ENCODE assay signal across 10 cellular contexts in genomic region chr1:155064813-155065436, GRCh38. TPM values are rescaled to one million over a fixed set of nuclear protein-coding genes. Genes with fewer than 3 reads are reported as not detected.
DNase-seq lines count a peak whose midpoint lies in the region; ATAC-seq and TF ChIP-seq lines count a peak whose summit lies in the region.
"Had no signal": no experiment of that assay in that cellular context is flagged by ENCODE, and none has a peak within 500 bp of the region (broad histone marks: within the 10 kb centered on the region; RNA-seq: fewer than 3 reads in every experiment).

No MANE protein-coding gene starts in this region.

- peaks cover 6% of the 10 kb centered on the region for H3K79me1 ChIP-seq in mesendoderm (ENCODE audit: low read length)

- no peaks in the 10 kb centered on the region for H3K79me2 ChIP-seq in mesendoderm (ENCODE audit: control insufficient read depth, insufficient read depth, low read length)

- CTCF ChIA-PET in AG04450 (lab: Charles Lee): interaction anchor here (1.0 to 2.8 kb wide), 3 partner anchors 14 to 108 kb away, joined by 3 to 22 read pairs (median 9); partner anchors contain the start of genes ADAM15 and KRTCAP2

- H3K4me3 ChIP-seq in AG04450 (ENCODE audit: low read depth, low read length) (peak overlapping the region; percentile 96), H7 (ENCODE audit: insufficient read depth, low read depth, low read length) (no peak overlapping the region; the same call in 1 of the 2 replicates), mesendoderm (ENCODE audit: low read length) (no peak overlapping the region), tibial artery (no peak overlapping the region)

- H3K9me3 ChIP-seq in AG04450 (ENCODE audit: control insufficient read depth, insufficient read depth, low read length): no peaks in the 10 kb centered on the region
- no peaks in the 10 kb centered on the region for H3K9me3 ChIP-seq in tibial artery

- no peak overlapping the region for H4K8ac ChIP-seq in mesendoderm (ENCODE audit: low read depth, low read length)

- no peak overlapping the region for H2BK120ac ChIP-seq in mesendoderm (ENCODE audit: low read depth, low read length)

- H2BK15ac ChIP-seq in mesendoderm (replicated peaks; ENCODE audit: low read depth): no peak overlapping the region

- peak overlapping the region; percentile 82 for H3K4me3 Mint-ChIP-seq in activated T-helper 17 cell treated with anti-CD3 and anti-CD28 coated beads, Interleukin-2, amount 50 U/mL, for 72 hours

- no peaks in the 10 kb centered on the region for H3K9me3 Mint-ChIP-seq in activated T-helper 17 cell treated with anti-CD3 and anti-CD28 coated beads, Interleukin-2, amount 50 U/mL, for 72 hours

- H3K27me3 ChIP-seq in AG04450 (ENCODE audit: control insufficient read depth, insufficient read depth, low read length): no peaks in the 10 kb centered on the region
- H3K27me3 ChIP-seq in H7 (ENCODE audit: control insufficient read depth, insufficient read depth, low read length): peaks cover 9% of the 10 kb centered on the region
- H3K27me3 ChIP-seq in mesendoderm (ENCODE audit: insufficient read depth, low read length, poor library complexity): no peaks in the 10 kb centered on the region
- no peaks in the 10 kb centered on the region for H3K27me3 ChIP-seq in tibial artery

- H3K4me1 ChIP-seq in mesendoderm (ENCODE audit: control insufficient read depth, low read depth, low read length) (peaks cover 5% of the 10 kb centered on the region), tibial artery (peaks cover 0 to 39% (median 28%) of the 10 kb centered on the region in 4 donors)

- H3K27me3 Mint-ChIP-seq in activated T-helper 17 cell treated with anti-CD3 and anti-CD28 coated beads, Interleukin-2, amount 50 U/mL, for 72 hours: no peaks in the 10 kb centered on the region

- ATAC-seq in activated T-helper 17 cell treated with anti-CD3 and anti-CD28 coated beads, Interleukin-2, amount 50 U/mL, for 72 hours (replicated peaks): no peak
- ATAC-seq in HG03045 (IDR thresholded peaks at IDR 0.05; ENCODE audit: unreplicated experiment) (no peak), HG02798 (IDR thresholded peaks at IDR 0.05; ENCODE audit: poor library complexity, unreplicated experiment) (no peak)

- DNase-seq in AG04450 (ENCODE audit: low read depth, low spot score) (no peak), H7 (peak; percentile 49), mesendoderm (peak; percentile 78), NOMO-1 treated with dmso at 0.1 percent for 144 hours (lab: John Stamatoyannopoulos, UW; ENCODE audit: unreplicated experiment) (no peak), tibial artery (no peak)
- DNase-seq: activated effector memory CD4-positive, alpha-beta T cell treated with Interleukin-2 at 50 U/mL for 16 hours had no signal

- H3K4me1 Mint-ChIP-seq in activated T-helper 17 cell treated with anti-CD3 and anti-CD28 coated beads, Interleukin-2, amount 50 U/mL, for 72 hours: peaks cover 17% of the 10 kb centered on the region

- no peak overlapping the region for H3K9ac ChIP-seq in mesendoderm (ENCODE audit: low read length)

- H4K5ac ChIP-seq in mesendoderm (ENCODE audit: low read length): no peak overlapping the region

- H3K36me3 ChIP-seq in H7 (replicated peaks; ENCODE audit: control insufficient read depth, insufficient read depth, low read length): peaks cover 4% of the 10 kb centered on the region
- peaks cover 2% of the 10 kb centered on the region for H3K36me3 ChIP-seq in mesendoderm (ENCODE audit: control insufficient read depth, insufficient read depth, low read length)
- H3K36me3 ChIP-seq in tibial artery: peaks cover 0 to 39% (median 12%) of the 10 kb centered on the region in 3 donors

- TF ChIP-seq CTCF in AG04450 (IDR thresholded peaks at IDR 0.05; ENCODE audit: low read depth, low read length): no peak
- TF ChIP-seq CTCF in tibial artery (IDR thresholded peaks at IDR 0.05): no peak

- no peak overlapping the region for H2BK5ac ChIP-seq in mesendoderm (ENCODE audit: low read length)

- H3K27ac Mint-ChIP-seq in activated T-helper 17 cell treated with anti-CD3 and anti-CD28 coated beads, Interleukin-2, amount 50 U/mL, for 72 hours: peak overlapping the region; percentile 65

- WGBS in mesendoderm (ENCODE audit: extremely low coverage, insufficient coverage, low lambda C conversion rate): no CpG with 5 or more reads among the region's 5 CpGs

- peak overlapping the region; percentile 59 for H3K56ac ChIP-seq in mesendoderm (ENCODE audit: low read length)

- no peak overlapping the region for H3K4ac ChIP-seq in mesendoderm (ENCODE audit: low read depth, low read length)

- no peak overlapping the region for H2AK5ac ChIP-seq in mesendoderm (ENCODE audit: low read length)

- no peak overlapping the region for H3K27ac ChIP-seq in AG04450 (ENCODE audit: low read depth, low read length)
- no peak overlapping the region for H3K27ac ChIP-seq in mesendoderm (ENCODE audit: low read depth, low read length)
- H3K27ac ChIP-seq in tibial artery: no peak overlapping the region

- H3K23ac ChIP-seq in mesendoderm (ENCODE audit: low read length): no peak overlapping the region

- POLR2A ChIA-PET in AG04450 (lab: Yijun Ruan, JAX): interaction anchor here (0.7 kb wide), 1 partner anchor 92 kb away, joined by 4 read pairs; no protein-coding TSS in a partner anchor

- H3K36me3 Mint-ChIP-seq in activated T-helper 17 cell treated with anti-CD3 and anti-CD28 coated beads, Interleukin-2, amount 50 U/mL, for 72 hours (ENCODE audit: low read depth): peaks cover 25% of the 10 kb centered on the region

- H3K18ac ChIP-seq in mesendoderm (ENCODE audit: low read length): no peak overlapping the region

- no peak overlapping the region for H3K4me2 ChIP-seq in mesendoderm (ENCODE audit: low read length)

- intact Hi-C loops in tibial artery (cut with DNase I; ENCODE audit: low total_unique reads): loop anchor here (5.0 kb wide), 1 partner anchor 103 kb away; the partner anchor contains the start of gene PYGO2

RNA-seq across cellular contexts. Expression of gene EFNA4, which starts 1.4 kb away (rescaled TPM):
- 10.1 and 12.9 TPM in 2 replicates for polyA plus RNA-seq in AG04450 (2011; rRNA removed)
- 8.8 and 8.9 TPM in 2 replicates for polyA minus RNA-seq in AG04450 (2011; rRNA and poly(A)+ RNA removed)
- total RNA-seq in H7 (2014; rRNA removed; shearing (Covaris generic)): 59.5 and 59.6 TPM in 2 replicates
- 1 to 10 TPM; 4.6 to 7.0 TPM for total RNA-seq in activated T-helper 17 cell treated with anti-CD3 and anti-CD28 coated beads, Interleukin-2, amount 50 U/mL, for 72 hours
- polyA plus RNA-seq in mesendoderm (2013, experiment 1 of 2): 16.0 TPM
- polyA plus RNA-seq in mesendoderm (2013, experiment 2 of 2): 14.9 TPM

RNA-seq across cellular contexts. Expression of gene EFNA3, which starts 13.7 kb away (rescaled TPM):
- 0.51 and 0.56 TPM in 2 replicates for polyA plus RNA-seq in AG04450 (2011; rRNA removed)
- polyA minus RNA-seq in AG04450 (2011; rRNA and poly(A)+ RNA removed): 0.60 and 0.91 TPM in 2 replicates
- 17.5 and 24.9 TPM in 2 replicates for total RNA-seq in H7 (2014; rRNA removed; shearing (Covaris generic))
- total RNA-seq in activated T-helper 17 cell treated with anti-CD3 and anti-CD28 coated beads, Interleukin-2, amount 50 U/mL, for 72 hours: 10 to 100 TPM in 1 of 2 donors, 1 to 10 TPM in 1; 4.1 to 10.8 TPM
- 11.2 TPM for polyA plus RNA-seq in mesendoderm (2013, experiment 1 of 2)
- polyA plus RNA-seq in mesendoderm (2013, experiment 2 of 2): 10.3 TPM

RNA-seq across cellular contexts. Expression of gene ADAM15, which starts 13.8 kb away (rescaled TPM):
- 25.9 and 37.5 TPM in 2 replicates for polyA plus RNA-seq in AG04450 (2011; rRNA removed)
- polyA minus RNA-seq in AG04450 (2011; rRNA and poly(A)+ RNA removed): 60.1 and 73.7 TPM in 2 replicates
- 34.9 and 35.0 TPM in 2 replicates for total RNA-seq in H7 (2014; rRNA removed; shearing (Covaris generic))
- 10 to 100 TPM; 53.2 to 86.6 TPM for total RNA-seq in activated T-helper 17 cell treated with anti-CD3 and anti-CD28 coated beads, Interleukin-2, amount 50 U/mL, for 72 hours
- 12.2 TPM for polyA plus RNA-seq in mesendoderm (2013, experiment 1 of 2)
- polyA plus RNA-seq in mesendoderm (2013, experiment 2 of 2): 12.2 TPM

RNA-seq across cellular contexts. Expression of gene DCST1, which starts 31.3 kb away (rescaled TPM):
- not detected in 2 replicates for polyA plus RNA-seq in AG04450 (2011; rRNA removed)
- polyA minus RNA-seq in AG04450 (2011; rRNA and poly(A)+ RNA removed): not detected in 2 replicates
- total RNA-seq in H7 (2014; rRNA removed; shearing (Covaris generic)): not detected in 2 replicates
- not detected for total RNA-seq in activated T-helper 17 cell treated with anti-CD3 and anti-CD28 coated beads, Interleukin-2, amount 50 U/mL, for 72 hours
- polyA plus RNA-seq in mesendoderm (2013, experiment 1 of 2): not detected
- polyA plus RNA-seq in mesendoderm (2013, experiment 2 of 2): not detected
- total RNA-seq: epithelial cell of proximal tubule had no signal

RNA-seq across cellular contexts. Expression of gene DCST2, which starts 31.3 kb away (rescaled TPM):
- 0.07 and 0.19 TPM in 2 replicates for polyA plus RNA-seq in AG04450 (2011; rRNA removed)
- polyA minus RNA-seq in AG04450 (2011; rRNA and poly(A)+ RNA removed): 0.09 and 0.39 TPM in 2 replicates
- total RNA-seq in H7 (2014; rRNA removed; shearing (Covaris generic)): 0.31 and 1.5 TPM in 2 replicates
- 1 to 10 TPM in 1 of 2 donors, under 1 TPM in 1; 0.67 to 2.2 TPM for total RNA-seq in activated T-helper 17 cell treated with anti-CD3 and anti-CD28 coated beads, Interleukin-2, amount 50 U/mL, for 72 hours
- 0.03 TPM for polyA plus RNA-seq in mesendoderm (2013, experiment 1 of 2)
- 0.03 TPM for polyA plus RNA-seq in mesendoderm (2013, experiment 2 of 2)

Comparison
In these comparisons a context has a peak if more than half of its experiments do, and no peak if none do; other contexts are left out.
1. DNase-seq: peak in H7 (single experiment) and mesendoderm (single experiment); none in AG04450 (single experiment), NOMO-1 treated with dmso at 0.1 percent for 144 hours (single experiment) and tibial artery (0 of 2).